Comparison of ENCODE assay signal across 1 cellular context in genomic region chr6:7341989-7342742, GRCh38.
TF ChIP-seq lines count a peak whose summit lies in the region.

No MANE protein-coding gene starts in this region.

TF ChIP-seq in HepG2, 621 proteins besides CTCF, POLR2A, EP300 and RAD21 (continued from another document):
- TF ChIP-seq ARID4A (CRISPR knock-in tag; IDR thresholded peaks at IDR 0.05; ENCODE audit: borderline replicate concordance) (no peak; the same call in 1 of the 2 replicates), ZNF747 (CRISPR knock-in tag; IDR thresholded peaks at IDR 0.05; ENCODE audit: borderline replicate concordance) (no peak), CBX1 (IDR thresholded peaks at IDR 0.05; ENCODE audit: low read depth) (no peak), TFAP4 (IDR thresholded peaks at IDR 0.05; ENCODE audit: borderline replicate concordance, low read depth) (peak; percentile 66; the same call in 1 of the 2 replicates), NCOR1 (IDR thresholded peaks at IDR 0.05; ENCODE audit: borderline replicate concordance, low read length) (no peak), ATF7 (IDR thresholded peaks at IDR 0.05) (no peak), ATF7 (CRISPR knock-in tag; IDR thresholded peaks at IDR 0.05) (no peak), BATF2 (CRISPR knock-in tag; IDR thresholded peaks at IDR 0.05) (no peak), PAXIP1 (CRISPR knock-in tag; conservative IDR thresholded peaks at IDR 0.05) (peak; percentile 74; the same call in 1 of the 2 replicates), HOXA3 (CRISPR knock-in tag; IDR thresholded peaks at IDR 0.05) (peak; percentile 44; the same call in 1 of the 2 replicates), TCF7L2 (IDR thresholded peaks at IDR 0.05; ENCODE audit: low read depth, low read length) (no peak), AGO1 (IDR thresholded peaks at IDR 0.05; ENCODE audit: low read depth, low read length, poor library complexity, severe bottlenecking) (no peak), GLMP (CRISPR knock-in tag; IDR thresholded peaks at IDR 0.05; ENCODE audit: borderline replicate concordance) (no peak), EHMT2 (IDR thresholded peaks at IDR 0.05; ENCODE audit: borderline replicate concordance, low read depth, low read length) (no peak), HMGXB3 (CRISPR knock-in tag; IDR thresholded peaks at IDR 0.05; ENCODE audit: borderline replicate concordance) (peak; percentile 41; the same call in 1 of the 2 replicates), MIER2 (CRISPR knock-in tag; IDR thresholded peaks at IDR 0.05) (no peak), MAF1 (CRISPR knock-in tag; IDR thresholded peaks at IDR 0.05; ENCODE audit: borderline replicate concordance) (no peak), ZNF263 (CRISPR knock-in tag; IDR thresholded peaks at IDR 0.05) (no peak), ZNF512B (CRISPR knock-in tag; IDR thresholded peaks at IDR 0.05; ENCODE audit: borderline replicate concordance) (no peak), ZNF20 (CRISPR knock-in tag; IDR thresholded peaks at IDR 0.05) (no peak), REXO4 (CRISPR knock-in tag; IDR thresholded peaks at IDR 0.05; ENCODE audit: borderline replicate concordance) (no peak), KAT8 (CRISPR knock-in tag; IDR thresholded peaks at IDR 0.05) (peak; percentile 69), MED13 (CRISPR knock-in tag; IDR thresholded peaks at IDR 0.05) (no peak), ZBTB38 (CRISPR knock-in tag; IDR thresholded peaks at IDR 0.05) (peak; percentile 34; the same call in 1 of the 2 replicates), ATF3 (CRISPR knock-in tag; IDR thresholded peaks at IDR 0.05) (peak; percentile 99), DZIP1 (CRISPR knock-in tag; IDR thresholded peaks at IDR 0.05) (no peak), MIXL1 (CRISPR knock-in tag; IDR thresholded peaks at IDR 0.05) (peak; percentile 64; the same call in 1 of the 2 replicates)
